Comparison of ENCODE assay signal across 23 cellular contexts in the genomic region with DNA sequence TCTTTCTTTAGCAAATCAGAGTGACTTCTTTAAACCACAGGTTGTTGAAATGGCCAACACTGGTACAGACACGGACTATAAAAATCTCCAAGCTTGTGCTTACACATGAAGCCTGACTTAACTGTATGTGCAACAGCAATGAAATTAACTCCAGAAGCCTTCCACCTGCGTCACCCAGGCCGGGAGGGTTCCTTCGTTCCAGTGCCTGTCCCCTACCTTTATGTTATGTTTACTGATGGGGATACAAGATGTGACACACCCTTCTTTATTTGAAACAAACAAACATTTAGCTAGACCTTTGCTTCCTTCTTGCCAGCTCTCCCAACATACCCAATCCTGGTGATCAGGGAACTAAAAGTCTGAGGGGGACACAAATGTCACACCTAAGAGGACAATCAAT.
"Had no signal": no experiment of that assay in that cellular context is flagged by ENCODE, and none has a peak within 500 bp of the region (broad histone marks: within the 10 kb centered on the region; RNA-seq: fewer than 3 reads in every experiment).

No MANE protein-coding gene starts in this region.

- H3K4me1 Mint-ChIP-seq: naive B cell had no signal

- H3K27me3 ChIP-seq: esophagus squamous epithelium, gastroesophageal sphincter, neutrophil, right atrium auricular region, tibial artery, upper lobe of left lung, uterus had no signal

- H3K27me3 Mint-ChIP-seq: naive B cell had no signal

- H3K4me3 ChIP-seq: esophagus squamous epithelium, gastroesophageal sphincter, lung, right atrium auricular region, smooth muscle cell, tibial artery, upper lobe of left lung, uterus had no signal

- H3K4me1 ChIP-seq: esophagus squamous epithelium, gastroesophageal sphincter, right atrium auricular region, upper lobe of left lung, uterus had no signal

- DNase-seq: effector memory CD4-positive, alpha-beta T cell; esophagus squamous epithelium; foreskin fibroblast; immature natural killer cell; kidney; left cardiac atrium; left ventricle myocardium superior; mesenchymal stem cell; midbrain; naive B cell; stimulated activated CD4-positive, alpha-beta T cell treated with anti-CD3 and anti-CD28 coated beads, Interleukin-4, amount 100 ng/mL, for 1 hour; stimulated activated CD8-positive, alpha-beta memory T cell treated with anti-CD3 and anti-CD28 coated beads, Interleukin-4, amount 100 ng/mL, for 48 hours; stimulated activated naive CD8-positive, alpha-beta T cell treated with anti-CD3 and anti-CD28 coated beads, Interleukin-15, Interleukin-2, amounts not matched to agents 100 U/mL and 50 U/mL, for 24 hours; tibial artery; upper lobe of left lung; uterus had no signal

- H3K36me3 ChIP-seq: uterus had no signal

- H3K9me3 Mint-ChIP-seq: naive B cell; stimulated activated effector memory CD8-positive, alpha-beta T cell treated with anti-CD3 and anti-CD28 coated beads, Interleukin-12 subunit alpha, Interleukin-12 subunit beta, amount 100 ng/mL, for 72 hours had no signal

- H3K4me3 Mint-ChIP-seq: immature natural killer cell; naive B cell; stimulated activated effector memory CD8-positive, alpha-beta T cell treated with anti-CD3 and anti-CD28 coated beads, Interleukin-12 subunit alpha, Interleukin-12 subunit beta, amount 100 ng/mL, for 72 hours had no signal

- H3K27ac Mint-ChIP-seq: stimulated activated effector memory CD8-positive, alpha-beta T cell treated with anti-CD3 and anti-CD28 coated beads, Interleukin-12 subunit alpha, Interleukin-12 subunit beta, amount 100 ng/mL, for 72 hours had no signal

- ATAC-seq: gastroesophageal sphincter; left cardiac atrium; left ventricle myocardium superior; stimulated activated effector memory CD8-positive, alpha-beta T cell treated with anti-CD3 and anti-CD28 coated beads, Interleukin-12 subunit alpha, Interleukin-12 subunit beta, amount 100 ng/mL, for 72 hours; stimulated activated naive CD8-positive, alpha-beta T cell treated with anti-CD3 and anti-CD28 coated beads, Interleukin-15, Interleukin-2, amounts not matched to agents 100 U/mL and 50 U/mL, for 24 hours had no signal

- H3K9me3 ChIP-seq: esophagus squamous epithelium, gastroesophageal sphincter, neutrophil, right atrium auricular region, tibial artery, upper lobe of left lung, uterus had no signal

- H3K27ac ChIP-seq: epithelial cell of prostate, esophagus squamous epithelium, gastroesophageal sphincter, neutrophil, right atrium auricular region, tibial artery, uterus had no signal
